2 cellular contexts compared by ENCODE assay signal in genomic region chr12:132269266-132269968, GRCh38.
TF ChIP-seq lines count a peak whose summit lies in the region.

No MANE protein-coding gene starts in this region.

TF ChIP-seq in WTC11, 78 proteins besides CTCF, POLR2A, EP300 and RAD21 (continues in another document):
- no peak for TF ChIP-seq USF1 (CRISPR knock-in tag; IDR thresholded peaks at IDR 0.05)
- TF ChIP-seq SP1 (CRISPR knock-in tag; conservative IDR thresholded peaks at IDR 0.05) = no peak
- no peak for TF ChIP-seq IRF2 (CRISPR knock-in tag; IDR thresholded peaks at IDR 0.05; ENCODE audit: borderline replicate concordance, low read depth)
- no peak for TF ChIP-seq NR2C2 (CRISPR knock-in tag; IDR thresholded peaks at IDR 0.05)
- no peak for TF ChIP-seq ZNF121 (CRISPR knock-in tag; IDR thresholded peaks at IDR 0.05)
- TF ChIP-seq, protein P1, sequence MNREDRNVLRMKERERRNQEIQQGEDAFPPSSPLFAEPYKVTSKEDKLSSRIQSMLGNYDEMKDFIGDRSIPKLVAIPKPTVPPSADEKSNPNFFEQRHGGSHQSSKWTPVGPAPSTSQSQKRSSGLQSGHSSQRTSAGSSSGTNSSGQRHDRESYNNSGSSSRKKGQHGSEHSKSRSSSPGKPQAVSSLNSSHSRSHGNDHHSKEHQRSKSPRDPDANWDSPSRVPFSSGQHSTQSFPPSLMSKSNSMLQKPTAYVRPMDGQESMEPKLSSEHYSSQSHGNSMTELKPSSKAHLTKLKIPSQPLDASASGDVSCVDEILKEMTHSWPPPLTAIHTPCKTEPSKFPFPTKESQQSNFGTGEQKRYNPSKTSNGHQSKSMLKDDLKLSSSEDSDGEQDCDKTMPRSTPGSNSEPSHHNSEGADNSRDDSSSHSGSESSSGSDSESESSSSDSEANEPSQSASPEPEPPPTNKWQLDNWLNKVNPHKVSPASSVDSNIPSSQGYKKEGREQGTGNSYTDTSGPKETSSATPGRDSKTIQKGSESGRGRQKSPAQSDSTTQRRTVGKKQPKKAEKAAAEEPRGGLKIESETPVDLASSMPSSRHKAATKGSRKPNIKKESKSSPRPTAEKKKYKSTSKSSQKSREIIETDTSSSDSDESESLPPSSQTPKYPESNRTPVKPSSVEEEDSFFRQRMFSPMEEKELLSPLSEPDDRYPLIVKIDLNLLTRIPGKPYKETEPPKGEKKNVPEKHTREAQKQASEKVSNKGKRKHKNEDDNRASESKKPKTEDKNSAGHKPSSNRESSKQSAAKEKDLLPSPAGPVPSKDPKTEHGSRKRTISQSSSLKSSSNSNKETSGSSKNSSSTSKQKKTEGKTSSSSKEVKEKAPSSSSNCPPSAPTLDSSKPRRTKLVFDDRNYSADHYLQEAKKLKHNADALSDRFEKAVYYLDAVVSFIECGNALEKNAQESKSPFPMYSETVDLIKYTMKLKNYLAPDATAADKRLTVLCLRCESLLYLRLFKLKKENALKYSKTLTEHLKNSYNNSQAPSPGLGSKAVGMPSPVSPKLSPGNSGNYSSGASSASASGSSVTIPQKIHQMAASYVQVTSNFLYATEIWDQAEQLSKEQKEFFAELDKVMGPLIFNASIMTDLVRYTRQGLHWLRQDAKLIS (CRISPR knock-in tag; IDR thresholded peaks at IDR 0.05; ENCODE audit: borderline replicate concordance) = no peak
- TF ChIP-seq, protein P2, sequence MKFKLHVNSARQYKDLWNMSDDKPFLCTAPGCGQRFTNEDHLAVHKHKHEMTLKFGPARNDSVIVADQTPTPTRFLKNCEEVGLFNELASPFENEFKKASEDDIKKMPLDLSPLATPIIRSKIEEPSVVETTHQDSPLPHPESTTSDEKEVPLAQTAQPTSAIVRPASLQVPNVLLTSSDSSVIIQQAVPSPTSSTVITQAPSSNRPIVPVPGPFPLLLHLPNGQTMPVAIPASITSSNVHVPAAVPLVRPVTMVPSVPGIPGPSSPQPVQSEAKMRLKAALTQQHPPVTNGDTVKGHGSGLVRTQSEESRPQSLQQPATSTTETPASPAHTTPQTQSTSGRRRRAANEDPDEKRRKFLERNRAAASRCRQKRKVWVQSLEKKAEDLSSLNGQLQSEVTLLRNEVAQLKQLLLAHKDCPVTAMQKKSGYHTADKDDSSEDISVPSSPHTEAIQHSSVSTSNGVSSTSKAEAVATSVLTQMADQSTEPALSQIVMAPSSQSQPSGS (CRISPR knock-in tag; IDR thresholded peaks at IDR 0.05; ENCODE audit: borderline replicate concordance, low read depth) = no peak
- TF ChIP-seq ETV6 (CRISPR knock-in tag; IDR thresholded peaks at IDR 0.05) = no peak
- TF ChIP-seq, protein P3, sequence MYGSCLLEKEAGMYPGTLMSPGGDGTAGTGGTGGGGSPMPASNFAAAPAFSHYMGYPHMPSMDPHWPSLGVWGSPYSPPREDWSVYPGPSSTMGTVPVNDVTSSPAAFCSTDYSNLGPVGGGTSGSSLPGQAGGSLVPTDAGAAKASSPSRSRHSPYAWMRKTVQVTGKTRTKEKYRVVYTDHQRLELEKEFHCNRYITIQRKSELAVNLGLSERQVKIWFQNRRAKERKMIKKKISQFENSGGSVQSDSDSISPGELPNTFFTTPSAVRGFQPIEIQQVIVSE (CRISPR knock-in tag; IDR thresholded peaks at IDR 0.05; ENCODE audit: borderline replicate concordance) = no peak
- TF ChIP-seq FOXK1 (CRISPR knock-in tag; IDR thresholded peaks at IDR 0.05) = no peak
- TF ChIP-seq, protein P4, sequence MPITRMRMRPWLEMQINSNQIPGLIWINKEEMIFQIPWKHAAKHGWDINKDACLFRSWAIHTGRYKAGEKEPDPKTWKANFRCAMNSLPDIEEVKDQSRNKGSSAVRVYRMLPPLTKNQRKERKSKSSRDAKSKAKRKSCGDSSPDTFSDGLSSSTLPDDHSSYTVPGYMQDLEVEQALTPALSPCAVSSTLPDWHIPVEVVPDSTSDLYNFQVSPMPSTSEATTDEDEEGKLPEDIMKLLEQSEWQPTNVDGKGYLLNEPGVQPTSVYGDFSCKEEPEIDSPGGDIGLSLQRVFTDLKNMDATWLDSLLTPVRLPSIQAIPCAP (CRISPR knock-in tag; IDR thresholded peaks at IDR 0.05) = no peak
- TF ChIP-seq, protein P5, sequence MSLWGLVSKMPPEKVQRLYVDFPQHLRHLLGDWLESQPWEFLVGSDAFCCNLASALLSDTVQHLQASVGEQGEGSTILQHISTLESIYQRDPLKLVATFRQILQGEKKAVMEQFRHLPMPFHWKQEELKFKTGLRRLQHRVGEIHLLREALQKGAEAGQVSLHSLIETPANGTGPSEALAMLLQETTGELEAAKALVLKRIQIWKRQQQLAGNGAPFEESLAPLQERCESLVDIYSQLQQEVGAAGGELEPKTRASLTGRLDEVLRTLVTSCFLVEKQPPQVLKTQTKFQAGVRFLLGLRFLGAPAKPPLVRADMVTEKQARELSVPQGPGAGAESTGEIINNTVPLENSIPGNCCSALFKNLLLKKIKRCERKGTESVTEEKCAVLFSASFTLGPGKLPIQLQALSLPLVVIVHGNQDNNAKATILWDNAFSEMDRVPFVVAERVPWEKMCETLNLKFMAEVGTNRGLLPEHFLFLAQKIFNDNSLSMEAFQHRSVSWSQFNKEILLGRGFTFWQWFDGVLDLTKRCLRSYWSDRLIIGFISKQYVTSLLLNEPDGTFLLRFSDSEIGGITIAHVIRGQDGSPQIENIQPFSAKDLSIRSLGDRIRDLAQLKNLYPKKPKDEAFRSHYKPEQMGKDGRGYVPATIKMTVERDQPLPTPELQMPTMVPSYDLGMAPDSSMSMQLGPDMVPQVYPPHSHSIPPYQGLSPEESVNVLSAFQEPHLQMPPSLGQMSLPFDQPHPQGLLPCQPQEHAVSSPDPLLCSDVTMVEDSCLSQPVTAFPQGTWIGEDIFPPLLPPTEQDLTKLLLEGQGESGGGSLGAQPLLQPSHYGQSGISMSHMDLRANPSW (CRISPR knock-in tag; conservative IDR thresholded peaks at IDR 0.05; ENCODE audit: low read depth) = no peak
- TF ChIP-seq TEAD4 (CRISPR knock-in tag; IDR thresholded peaks at IDR 0.05) = no peak

TF ChIP-seq in H1, 55 proteins besides CTCF, POLR2A, EP300 and RAD21:
- no peak for TF ChIP-seq GABPA (IDR thresholded peaks at IDR 0.05; ENCODE audit: borderline replicate concordance, insufficient read depth, low read length)
- no peak for TF ChIP-seq CHD7 (IDR thresholded peaks at IDR 0.05; ENCODE audit: insufficient replicate concordance, low read length)
- TF ChIP-seq PHF8 (conservative IDR thresholded peaks at IDR 0.05; ENCODE audit: low read depth, low read length) = no peak
- no peak for TF ChIP-seq POU5F1 (IDR thresholded peaks at IDR 0.05; ENCODE audit: low read depth, low read length)
- no peak for TF ChIP-seq SAP30 (IDR thresholded peaks at IDR 0.05; ENCODE audit: insufficient read depth, insufficient replicate concordance, low read length)
- no peak for TF ChIP-seq TBP (IDR thresholded peaks at IDR 0.05; ENCODE audit: low read depth, low read length)
- TF ChIP-seq SUZ12 (IDR thresholded peaks at IDR 0.05; ENCODE audit: low read length) = no peak
- TF ChIP-seq SP4 (IDR thresholded peaks at IDR 0.05; ENCODE audit: low read length) = no peak
- no peak for TF ChIP-seq NRF1 (IDR thresholded peaks at IDR 0.05; ENCODE audit: low read depth, low read length)
- no peak for TF ChIP-seq MAFK (IDR thresholded peaks at IDR 0.05; ENCODE audit: low read depth, low read length)
- no peak for TF ChIP-seq CBX5 (IDR thresholded peaks at IDR 0.05; ENCODE audit: low read depth, low read length)
- TF ChIP-seq HDAC6 (IDR thresholded peaks at IDR 0.05; ENCODE audit: low read depth, low read length) = no peak
- TF ChIP-seq YY1 (IDR thresholded peaks at IDR 0.05; ENCODE audit: low read depth, low read length) = no peak
- no peak for TF ChIP-seq BACH1 (IDR thresholded peaks at IDR 0.05; ENCODE audit: low read length)
- no peak for TF ChIP-seq ZNF274 (IDR thresholded peaks at IDR 0.05; ENCODE audit: borderline replicate concordance, extremely low read depth, low read length)
- no peak for TF ChIP-seq SIN3A (conservative IDR thresholded peaks at IDR 0.05 in 1 of 2, IDR thresholded peaks at IDR 0.05 in 1 of 2; ENCODE audit: low read depth in 1 of 2, low read length in 2 of 2)
- TF ChIP-seq USF2 (IDR thresholded peaks at IDR 0.05; ENCODE audit: low read length) = no peak
- TF ChIP-seq TCF12 (IDR thresholded peaks at IDR 0.05; ENCODE audit: low read depth, low read length) = no peak
- TF ChIP-seq, protein P6, sequence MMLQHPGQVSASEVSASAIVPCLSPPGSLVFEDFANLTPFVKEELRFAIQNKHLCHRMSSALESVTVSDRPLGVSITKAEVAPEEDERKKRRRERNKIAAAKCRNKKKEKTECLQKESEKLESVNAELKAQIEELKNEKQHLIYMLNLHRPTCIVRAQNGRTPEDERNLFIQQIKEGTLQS (IDR thresholded peaks at IDR 0.05; ENCODE audit: insufficient read depth, low read depth, low read length) = no peak
